ENCODE assay signal across 8 cellular contexts in genomic region chr22:23137905-23138520, GRCh38. TPM values are rescaled to one million over a fixed set of nuclear protein-coding genes. Genes with fewer than 3 reads are reported as not detected.
DNase-seq lines count a peak whose midpoint lies in the region; ATAC-seq and TF ChIP-seq lines count a peak whose summit lies in the region.

No MANE protein-coding gene starts in this region.

- no peaks in the 10 kb centered on the region for H3K36me3 Mint-ChIP-seq in activated CD8-positive, alpha-beta T cell treated with anti-CD3 and anti-CD28 coated beads for 36 hours (ENCODE audit: low read depth)

- intact Hi-C loops in activated CD8-positive, alpha-beta T cell treated with anti-CD3 and anti-CD28 coated beads for 36 hours (cut with micrococcal nuclease) = no loop called here
- intact Hi-C loops in left cardiac atrium (cut with DNase I) = no loop called here

- H3K18ac ChIP-seq in mesendoderm (ENCODE audit: low read length) = peak overlapping the region; percentile 61

- no peaks in the 10 kb centered on the region for H3K79me2 ChIP-seq in mesendoderm (ENCODE audit: control insufficient read depth, insufficient read depth, low read length)

- WGBS in mesendoderm (ENCODE audit: extremely low coverage, insufficient coverage, low lambda C conversion rate) = no CpG with 5 or more reads among the region's 4 CpGs

- no peak overlapping the region for H3K4me2 ChIP-seq in mesendoderm (ENCODE audit: low read length)

- no peak overlapping the region for H3K4me3 ChIP-seq in mesendoderm (ENCODE audit: low read length)

- H3K27me3 Mint-ChIP-seq in activated CD8-positive, alpha-beta T cell treated with anti-CD3 and anti-CD28 coated beads for 36 hours = no peaks in the 10 kb centered on the region

- H3K23ac ChIP-seq in mesendoderm (ENCODE audit: low read length) = no peak overlapping the region

- H3K4me1 Mint-ChIP-seq in activated CD8-positive, alpha-beta T cell treated with anti-CD3 and anti-CD28 coated beads for 36 hours (ENCODE audit: low read depth) = peaks cover 62% of the 10 kb centered on the region

- no peak overlapping the region for H2BK5ac ChIP-seq in mesendoderm (ENCODE audit: low read length)

- TF ChIP-seq CTCF in activated CD8-positive, alpha-beta T cell treated with anti-CD3 and anti-CD28 coated beads for 36 hours (IDR thresholded peaks at IDR 0.05) = no peak

- H2BK15ac ChIP-seq in mesendoderm (replicated peaks; ENCODE audit: low read depth) = no peak overlapping the region

- peak; percentile 53 for ATAC-seq in GM18498 (IDR thresholded peaks at IDR 0.05; ENCODE audit: unreplicated experiment)
- peak; percentile 47 for ATAC-seq in HG03175 (IDR thresholded peaks at IDR 0.05; ENCODE audit: unreplicated experiment)
- peak; percentile 37 for ATAC-seq in activated CD8-positive, alpha-beta T cell treated with anti-CD3 and anti-CD28 coated beads for 36 hours
- ATAC-seq in HG03139 (IDR thresholded peaks at IDR 0.05; ENCODE audit: unreplicated experiment) = no peak
- ATAC-seq in GM19455 (IDR thresholded peaks at IDR 0.05; ENCODE audit: unreplicated experiment) = no peak
- no peak for ATAC-seq in left cardiac atrium

- H4K5ac ChIP-seq in mesendoderm (ENCODE audit: low read length) = no peak overlapping the region

- H2AK5ac ChIP-seq in mesendoderm (ENCODE audit: low read length) = no peak overlapping the region

- H3K4me1 ChIP-seq in mesendoderm (ENCODE audit: control insufficient read depth, low read depth, low read length) = peaks cover 2% of the 10 kb centered on the region

- H4K8ac ChIP-seq in mesendoderm (ENCODE audit: low read depth, low read length) = no peak overlapping the region

- no peak overlapping the region for H2BK120ac ChIP-seq in mesendoderm (ENCODE audit: low read depth, low read length)

- peak; percentile 67 for DNase-seq in activated CD8-positive, alpha-beta T cell treated with anti-CD3 and anti-CD28 coated beads for 36 hours
- DNase-seq in mesendoderm = peak; percentile 54
- DNase-seq in NCI-H1105 (lab: John Stamatoyannopoulos, UW) = no peak
- no peak for DNase-seq in left cardiac atrium

- H3K4me3 Mint-ChIP-seq in activated CD8-positive, alpha-beta T cell treated with anti-CD3 and anti-CD28 coated beads for 36 hours = peak overlapping the region; percentile 11

- no peaks in the 10 kb centered on the region for H3K9me3 Mint-ChIP-seq in activated CD8-positive, alpha-beta T cell treated with anti-CD3 and anti-CD28 coated beads for 36 hours

- no peaks in the 10 kb centered on the region for H3K27me3 ChIP-seq in mesendoderm (ENCODE audit: insufficient read depth, low read length, poor library complexity)

- no peak overlapping the region for H3K9ac ChIP-seq in mesendoderm (ENCODE audit: low read length)

- H3K36me3 ChIP-seq in mesendoderm (ENCODE audit: control insufficient read depth, insufficient read depth, low read length) = no peaks in the 10 kb centered on the region

- peak overlapping the region; percentile 90 for H3K27ac Mint-ChIP-seq in activated CD8-positive, alpha-beta T cell treated with anti-CD3 and anti-CD28 coated beads for 36 hours

- POLR2A ChIA-PET in activated CD8-positive, alpha-beta T cell treated with anti-CD3 and anti-CD28 coated beads for 36 hours (lab: Charles Lee) = no interaction called here

- no peaks in the 10 kb centered on the region for H3K79me1 ChIP-seq in mesendoderm (ENCODE audit: low read length)

- H3K56ac ChIP-seq in mesendoderm (ENCODE audit: low read length) = no peak overlapping the region

- H3K4ac ChIP-seq in mesendoderm (ENCODE audit: low read depth, low read length) = no peak overlapping the region

- CTCF ChIA-PET in activated CD8-positive, alpha-beta T cell treated with anti-CD3 and anti-CD28 coated beads for 36 hours (lab: Charles Lee) = interaction anchor here (0.9 to 2.4 kb wide), 9 partner anchors 10 to 254 kb away, joined by 3 to 14 read pairs (median 6); partner anchors contain the start of gene GNAZ

- no peak overlapping the region for H3K27ac ChIP-seq in mesendoderm (ENCODE audit: low read depth, low read length)

RNA-seq across cellular contexts. Expression of gene RSPH14, which starts 3.8 kb away (rescaled TPM):
- total RNA-seq in activated CD8-positive, alpha-beta T cell treated with anti-CD3 and anti-CD28 coated beads for 36 hours = not detected
- polyA plus RNA-seq in mesendoderm (2013, experiment 1 of 2) = 0.20 TPM
- polyA plus RNA-seq in mesendoderm (2013, experiment 2 of 2) = 0.20 TPM
- not detected for total RNA-seq in left cardiac atrium

RNA-seq across cellular contexts. Expression of gene RAB36, which starts 7.3 kb away (rescaled TPM):
- under 1 TPM; 0.20 to 0.22 TPM for total RNA-seq in activated CD8-positive, alpha-beta T cell treated with anti-CD3 and anti-CD28 coated beads for 36 hours
- polyA plus RNA-seq in mesendoderm (2013, experiment 1 of 2) = 0.67 TPM
- polyA plus RNA-seq in mesendoderm (2013, experiment 2 of 2) = 0.64 TPM
- total RNA-seq in left cardiac atrium = 1 to 10 TPM; 1.0 to 1.3 TPM

RNA-seq across cellular contexts. Expression of gene BCR, which starts 42.3 kb away (rescaled TPM):
- 10 to 100 TPM; 30.4 to 32.0 TPM for total RNA-seq in activated CD8-positive, alpha-beta T cell treated with anti-CD3 and anti-CD28 coated beads for 36 hours
- polyA plus RNA-seq in mesendoderm (2013, experiment 1 of 2) = 26.5 TPM
- polyA plus RNA-seq in mesendoderm (2013, experiment 2 of 2) = 26.2 TPM
- 10 to 100 TPM; 28.0 to 47.1 TPM for total RNA-seq in left cardiac atrium

Comparison
In these comparisons a context has a peak if more than half of its experiments do, and no peak if none do; other contexts are left out.
1. ATAC-seq: peak in GM18498 (single experiment), HG03175 (single experiment) and activated CD8-positive, alpha-beta T cell treated with anti-CD3 and anti-CD28 coated beads for 36 hours (single experiment); none in HG03139 (single experiment), GM19455 (single experiment) and left cardiac atrium (0 of 2).
2. DNase-seq: peak in activated CD8-positive, alpha-beta T cell treated with anti-CD3 and anti-CD28 coated beads for 36 hours (single experiment) and mesendoderm (single experiment); none in NCI-H1105 (single experiment) and left cardiac atrium (single experiment).